Comparison of ENCODE assay signal across 18 cellular contexts in genomic region chr2:190503088-190503487, GRCh38. TPM values are rescaled to one million over a fixed set of nuclear protein-coding genes. Genes with fewer than 3 reads are reported as not detected.
DNase-seq lines count a peak whose midpoint lies in the region; ATAC-seq and TF ChIP-seq lines count a peak whose summit lies in the region.
"Had no signal": no experiment of that assay in that cellular context is flagged by ENCODE, and none has a peak within 500 bp of the region (broad histone marks: within the 10 kb centered on the region; RNA-seq: fewer than 3 reads in every experiment).

No MANE protein-coding gene starts in this region.

- CTCF ChIA-PET in IMR-90 (lab: Yijun Ruan, JAX), result no interaction called here

- H4K8ac ChIP-seq in IMR-90 (ENCODE audit: low read depth in 2 of 2, low read length in 2 of 2), result no peak overlapping the region

- H3K14ac ChIP-seq in IMR-90 (replicated peaks; ENCODE audit: low read depth, low read length), result no peak overlapping the region

- no peaks in the 10 kb centered on the region for H3K27me3 Mint-ChIP-seq in naive thymus-derived CD8-positive, alpha-beta T cell

- no peak overlapping the region for H2AK9ac ChIP-seq in IMR-90 (replicated peaks; ENCODE audit: low read depth, low read length, poor library complexity)

- no TSS peak for BruUV-seq in IMR-90 (replicated peaks; lab: Mats Ljungman, UMichigan)

- peaks cover 7 to 24% (median 19%) of the 10 kb centered on the region in 4 donors for H3K4me1 Mint-ChIP-seq in naive thymus-derived CD8-positive, alpha-beta T cell
- H3K4me1 Mint-ChIP-seq: CD14-positive monocyte had no signal

- no peak overlapping the region; the same call in 1 of the 2 replicates for H2BK20ac ChIP-seq in IMR-90 (ENCODE audit: low read depth, low read length)

- H3K56ac ChIP-seq in IMR-90 (ENCODE audit: extremely low read depth, insufficient read depth, low read length), result no peak overlapping the region

- H3K9me3 ChIP-seq in left ventricle myocardium inferior (replicated peaks) (no peaks in the 10 kb centered on the region), IMR-90 (ENCODE audit: control insufficient read depth, insufficient read depth, low read length) (no peaks in the 10 kb centered on the region)
- H3K9me3 ChIP-seq: Peyer's patch had no signal

- H3K27me3 ChIP-seq in left ventricle myocardium inferior (ENCODE audit: low read depth) (no peaks in the 10 kb centered on the region), IMR-90 (ENCODE audit: control insufficient read depth, insufficient read depth, low read length) (no peaks in the 10 kb centered on the region)
- H3K27me3 ChIP-seq: Peyer's patch had no signal

- H3K4me3 ChIP-seq in left ventricle myocardium inferior, result no peak overlapping the region
- no peak overlapping the region for H3K4me3 ChIP-seq in IMR-90 (ENCODE audit: insufficient read depth, low read depth, low read length)
- H3K4me3 ChIP-seq: Peyer's patch had no signal

- no peak for ATAC-seq in Right ventricle myocardium inferior
- no peak for ATAC-seq in IMR-90 (ENCODE audit: low read depth)
- ATAC-seq in naive thymus-derived CD8-positive, alpha-beta T cell, result no peak

- H3K79me1 ChIP-seq in IMR-90 (ENCODE audit: low read depth in 1 of 2, low read length in 2 of 2), result 0 out of 4 replicates have a peak, but pooled peaks cover 0 to 2% of the 10 kb centered on the region in 2 experiments

- no peak overlapping the region; the same call in 1 of the 2 replicates for H4K91ac ChIP-seq in IMR-90 (ENCODE audit: insufficient read depth, low read depth, low read length)

- H3K9ac ChIP-seq in IMR-90 (ENCODE audit: low read depth, low read length), result no peak overlapping the region

- POLR2A ChIA-PET in IMR-90 (lab: Charles Lee; ENCODE audit: unreplicated experiment), result no interaction called here
- POLR2A ChIA-PET in naive thymus-derived CD8-positive, alpha-beta T cell (lab: Charles Lee), result no interaction called here

- TF ChIP-seq CTCF in left ventricle myocardium inferior (IDR thresholded peaks at IDR 0.05; ENCODE audit: borderline replicate concordance) (no peak), IMR-90 (conservative IDR thresholded peaks at IDR 0.05; ENCODE audit: low read depth, low read length) (no peak)

- no peak overlapping the region for H3K4ac ChIP-seq in IMR-90 (ENCODE audit: low read depth, low read length)

- H3K27ac ChIP-seq in left ventricle myocardium inferior (replicated peaks), result peak overlapping the region; percentile 34
- no peak overlapping the region for H3K27ac ChIP-seq in IMR-90 (ENCODE audit: insufficient read depth, low read length)

- H3K9me1 ChIP-seq in IMR-90 (ENCODE audit: insufficient read depth, low read length), result peaks cover 9% of the 10 kb centered on the region

- no peak overlapping the region for H4K5ac ChIP-seq in IMR-90 (ENCODE audit: low read depth, low read length)

- H4K20me1 ChIP-seq in IMR-90 (ENCODE audit: insufficient read depth, low read length), result no peaks in the 10 kb centered on the region

- H3K4me2 ChIP-seq in IMR-90 (ENCODE audit: low read depth, low read length), result no peak overlapping the region

- H2BK120ac ChIP-seq in IMR-90 (ENCODE audit: low read depth, low read length), result no peak overlapping the region

- H3K36me3 ChIP-seq in left ventricle myocardium inferior (peaks cover 44% of the 10 kb centered on the region), IMR-90 (ENCODE audit: control insufficient read depth, insufficient read depth, low read length) (peaks cover 3% of the 10 kb centered on the region; the same call in 1 of the 2 replicates)

- no peak for TF ChIP-seq POLR2A in IMR-90 (IDR thresholded peaks at IDR 0.05; ENCODE audit: low read depth, low read length)

- no peak overlapping the region for H2BK5ac ChIP-seq in IMR-90 (ENCODE audit: low read depth, low read length, poor library complexity, severe bottlenecking)

- peak overlapping the region; percentile 67; the same call in 1 of the 2 replicates for H2AK5ac ChIP-seq in IMR-90 (ENCODE audit: low read depth, low read length)

- WGBS in IMR-90 (ENCODE audit: extremely low coverage in 2 of 2, insufficient read length in 1 of 2), 2 experiments, result 70% methylated on average over 2 of the region's 3 CpGs; no CpG with 5 or more reads in 1 of the 2 experiments

- no peak overlapping the region for H3K23ac ChIP-seq in IMR-90 (ENCODE audit: low read depth, low read length)

- peak overlapping the region; percentile 43; the same call in 1 of the 3 replicates for H2BK15ac ChIP-seq in IMR-90 (ENCODE audit: low read depth, low read length)

- no peak for TF ChIP-seq RAD21 in IMR-90 (IDR thresholded peaks at IDR 0.05; ENCODE audit: low read length)

- H3K18ac ChIP-seq in IMR-90 (ENCODE audit: low read depth, low read length), result no peak overlapping the region

- H3K4me1 ChIP-seq in left ventricle myocardium inferior, result peaks cover 27% of the 10 kb centered on the region
- peaks cover 23% of the 10 kb centered on the region for H3K4me1 ChIP-seq in IMR-90 (ENCODE audit: control insufficient read depth, insufficient read depth, low read length)
- H3K4me1 ChIP-seq: Peyer's patch had no signal

- no peak for DNase-seq in left ventricle myocardium inferior
- DNase-seq in Right ventricle myocardium inferior (ENCODE audit: missing footprints), result no peak
- no peak for DNase-seq in IMR-90
- DNase-seq in cerebellar cortex (ENCODE audit: low spot score), result peak; percentile 14
- no peak for DNase-seq in naive thymus-derived CD8-positive, alpha-beta T cell
- DNase-seq in activated gamma-delta T cell treated with Interleukin-2 at 50 U/mL for 16 hours, result no peak
- no peak for DNase-seq in globus pallidus (ENCODE audit: low spot score)
- DNase-seq in NK-92 treated with Interleukin-12 subunit alpha and Interleukin-12 subunit beta, amount 100 ng/mL, for 24 hours (lab: John Stamatoyannopoulos, UW), result no peak
- DNase-seq: ACHN, AML-193, H7, NCI-H1092, NCI-H1694, NCI-H2107, NCI-H2227 treated with DMSO at 0.1 percent for 48 hours, Peyer's patch, SHP77 had no signal

- dilution Hi-C loops in IMR-90 (cut with HindIII; ENCODE audit: low sequenced_read_pairs, unreplicated experiment), result no loop called here

- H3K27ac Mint-ChIP-seq in naive thymus-derived CD8-positive, alpha-beta T cell, result peak overlapping the region in 7 of 10 donors; percentile 27 to 89 (median 53)

- no peaks in the 10 kb centered on the region for H3K9me3 Mint-ChIP-seq in naive thymus-derived CD8-positive, alpha-beta T cell
- H3K9me3 Mint-ChIP-seq: CD14-positive monocyte had no signal

- intact Hi-C loops in left ventricle myocardium inferior (cut with micrococcal nuclease), result no loop called here
- intact Hi-C loops in Right ventricle myocardium inferior (cut with DNase I), result no loop called here
- intact Hi-C loops in IMR-90 (cut with micrococcal nuclease), result no loop called here

- in situ Hi-C loops in IMR-90 (cut with MboI; ENCODE audit: low sequenced_read_pairs), result loop anchor here (10.0 kb wide), 1 partner anchor 88 kb away; no protein-coding TSS in a partner anchor

- no peak overlapping the region for H3K4me3 Mint-ChIP-seq in naive thymus-derived CD8-positive, alpha-beta T cell
- H3K4me3 Mint-ChIP-seq: CD14-positive monocyte had no signal

- H2AFZ ChIP-seq in IMR-90 (replicated peaks; ENCODE audit: low read length, poor library complexity), result no peak overlapping the region

- peaks cover 0 to 77% (median 10%) of the 10 kb centered on the region in 3 donors for H3K36me3 Mint-ChIP-seq in naive thymus-derived CD8-positive, alpha-beta T cell

TF ChIP-seq in IMR-90, 13 proteins besides CTCF, POLR2A, EP300 and RAD21:
- TF ChIP-seq SMC3 (IDR thresholded peaks at IDR 0.05; ENCODE audit: low read depth, low read length), result no peak
- TF ChIP-seq CEBPB (IDR thresholded peaks at IDR 0.05; ENCODE audit: low read depth, low read length), result no peak
- TF ChIP-seq MAFK (IDR thresholded peaks at IDR 0.05; ENCODE audit: low read depth, low read length), result no peak
- no peak for TF ChIP-seq CHD1 (IDR thresholded peaks at IDR 0.05; ENCODE audit: low read depth, low read length)
- TF ChIP-seq MAZ (IDR thresholded peaks at IDR 0.05; ENCODE audit: borderline replicate concordance, low read depth, low read length), result no peak
- no peak for TF ChIP-seq USF2 (IDR thresholded peaks at IDR 0.05; ENCODE audit: low read depth, low read length)
- no peak for TF ChIP-seq NFE2L2 (IDR thresholded peaks at IDR 0.05; ENCODE audit: low read depth, low read length)
- TF ChIP-seq RCOR1 (IDR thresholded peaks at IDR 0.05; ENCODE audit: insufficient replicate concordance, low read length), result no peak
- TF ChIP-seq FOS (IDR thresholded peaks at IDR 0.05; ENCODE audit: low read depth, low read length), result no peak
- no peak for TF ChIP-seq ELK1 (IDR thresholded peaks at IDR 0.05; ENCODE audit: borderline replicate concordance, low read depth, low read length)

RNA-seq across cellular contexts. Expression of gene NEMP2, which starts 31.4 kb away (rescaled TPM):
- total RNA-seq in left ventricle myocardium inferior (1.5 TPM), Right ventricle myocardium inferior (3.5 TPM), IMR-90 (2012; rRNA removed) (1.3 and 2.2 TPM in 2 replicates)
- polyA plus RNA-seq in IMR-90 (2012; rRNA removed), result 0.83 and 1.1 TPM in 2 replicates
- 0.24 and 0.45 TPM in 2 replicates for polyA plus RNA-seq in IMR-90 (2012; cell fraction: cytosol; rRNA removed)
- 0.12 and 0.85 TPM in 2 replicates for polyA plus RNA-seq in IMR-90 (2012; cell fraction: nucleus; rRNA removed; ENCODE audit: low replicate concordance)
- 10 to 100 TPM; 23.4 TPM for total RNA-seq in naive thymus-derived CD8-positive, alpha-beta T cell
- polyA plus RNA-seq in naive thymus-derived CD8-positive, alpha-beta T cell, result 10 to 100 TPM; 10.0 to 13.4 (median 12.1) TPM
